In genomic region chr5:36079200-36079761, GRCh38 we compare ENCODE assay signal across 9 cellular contexts. TPM values are rescaled to one million over a fixed set of nuclear protein-coding genes. Genes with fewer than 3 reads are reported as not detected.
DNase-seq lines count a peak whose midpoint lies in the region; ATAC-seq, FAIRE-seq and TF ChIP-seq lines count a peak whose summit lies in the region.
"Had no signal": no experiment of that assay in that cellular context is flagged by ENCODE, and none has a peak within 500 bp of the region (broad histone marks: within the 10 kb centered on the region; RNA-seq: fewer than 3 reads in every experiment).

No MANE protein-coding gene starts in this region.

- no peaks in the 10 kb centered on the region for H3K4me1 ChIP-seq in body of pancreas
- no peaks in the 10 kb centered on the region for H3K4me1 ChIP-seq in testis

- FAIRE-seq in islet of Langerhans (lab: Jason Lieb, UNC): peak; percentile 75

- H3K27me3 ChIP-seq in body of pancreas (no peaks in the 10 kb centered on the region), testis (no peaks in the 10 kb centered on the region)
- H3K27me3 ChIP-seq: neutrophil had no signal

- TF ChIP-seq POLR2A in body of pancreas (IDR thresholded peaks at IDR 0.05) (no peak), testis (IDR thresholded peaks at IDR 0.05) (no peak)

- H3K36me3 ChIP-seq in body of pancreas (replicated peaks in 1 of 2; ENCODE audit: insufficient read depth in 1 of 2, low read depth in 2 of 2) (no peaks in the 10 kb centered on the region), testis (ENCODE audit: low read depth, missing control alignments) (no peaks in the 10 kb centered on the region)
- H3K36me3 ChIP-seq: neutrophil had no signal

- WGBS in body of pancreas, 2 donors: 13 to 16% methylated on average over 10 of the region's 10 CpGs
- 43% methylated on average over 10 of the region's 10 CpGs for WGBS in testis, 2 donors

- H3K4me3 ChIP-seq in body of pancreas (no peak overlapping the region), testis (no peak overlapping the region)

- H3K27ac ChIP-seq in body of pancreas (no peak overlapping the region), testis (no peak overlapping the region)
- H3K27ac ChIP-seq: neutrophil had no signal

- intact Hi-C loops in body of pancreas (cut with DNase I) (no loop called here), testis (cut with DNase I; ENCODE audit: low total_unique reads) (no loop called here)

- peak; percentile 26 for DNase-seq in stimulated activated CD4-positive, alpha-beta T cell treated with anti-CD3 and anti-CD28 coated beads, Interleukin-15, amount 100 ng/mL, for 24 hours
- DNase-seq in stimulated activated CD4-positive, alpha-beta T cell treated with anti-CD3 and anti-CD28 coated beads, Interleukin-4, amount 100 ng/mL, for 1 hour: no peak
- peak; percentile 40 for DNase-seq in HS-5 (ENCODE audit: low read depth)
- DNase-seq in NCI-H748 treated with DMSO at 0.1 percent for 48 hours (lab: John Stamatoyannopoulos, UW): peak; percentile 86
- peak; percentile 19 to 42 (median 36) for DNase-seq in body of pancreas
- peak; percentile 39 for DNase-seq in testis

- H3K9me3 ChIP-seq in body of pancreas (no peaks in the 10 kb centered on the region), testis (no peaks in the 10 kb centered on the region)
- H3K9me3 ChIP-seq: neutrophil had no signal

- peak; percentile 36 to 65 (median 57) for TF ChIP-seq CTCF in body of pancreas (IDR thresholded peaks at IDR 0.05)
- TF ChIP-seq CTCF in testis (IDR thresholded peaks at IDR 0.05): peak in 2 of 3 experiments; percentile 40 to 55

- ATAC-seq in GM21576 (IDR thresholded peaks at IDR 0.05; ENCODE audit: unreplicated experiment) (peak; percentile 96), body of pancreas (peak; percentile 81)

RNA-seq across cellular contexts. Expression of gene UGT3A2, which starts 12.6 kb away (rescaled TPM):
- total RNA-seq in body of pancreas: not detected
- total RNA-seq in testis: 10 to 100 TPM in 1 of 2 donors, 1 to 10 TPM in 1; 6.9 to 10.8 TPM
- 14.9 TPM for polyA plus RNA-seq in testis (ENCODE audit: insufficient read depth, low read depth, low replicate concordance)

Comparison
In these comparisons a context has a peak if more than half of its experiments do, and no peak if none do; other contexts are left out.
1. RNA of gene UGT3A2, which starts 12.6 kb away (total RNA-seq): 6.9 to 10.8 TPM in testis; not detected in body of pancreas; every median in the first group is over 4 times any median in the second.